ENCODE assay signal across 8 cellular contexts in the genomic region with DNA sequence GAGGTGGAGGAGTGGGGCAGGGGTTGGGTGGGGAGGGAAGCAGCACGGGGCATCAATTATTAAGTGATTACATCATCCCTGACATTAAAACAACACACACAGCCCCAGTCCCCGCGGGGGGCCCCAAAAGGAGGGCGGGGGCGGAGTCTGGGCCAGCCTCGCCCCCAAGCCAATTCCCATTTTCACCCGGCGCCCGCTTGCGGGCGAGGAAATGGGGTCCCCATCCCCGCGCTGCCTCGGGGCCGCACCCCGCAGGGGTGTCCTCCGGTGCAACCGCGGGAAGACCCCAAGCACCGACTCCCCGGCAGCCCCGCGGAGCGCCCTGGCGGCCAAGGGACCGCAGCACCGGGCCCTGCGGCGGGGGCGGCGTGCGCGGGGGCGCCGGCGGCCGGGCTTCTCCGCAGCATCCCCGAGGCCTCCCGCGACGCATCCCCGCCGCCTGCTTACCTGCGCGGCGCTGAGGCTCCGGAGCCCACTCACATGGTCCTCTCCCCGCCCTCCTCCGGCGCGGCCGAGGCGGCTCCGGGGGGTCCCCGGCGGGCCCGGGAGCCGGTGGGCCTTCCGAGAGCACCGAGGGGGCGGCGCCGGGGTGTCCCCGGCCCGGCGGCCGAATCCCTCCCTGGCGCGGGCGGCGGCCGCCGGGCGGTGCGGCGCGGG. TPM values are rescaled to one million over a fixed set of nuclear protein-coding genes. Genes with fewer than 3 reads are reported as not detected.
DNase-seq lines count a peak whose midpoint lies in the region; ATAC-seq and FAIRE-seq lines count a peak whose summit lies in the region.

No MANE protein-coding gene starts in this region.

- no peaks in the 10 kb centered on the region for H3K9me3 ChIP-seq in Karpas-422 (ENCODE audit: low read length)

- no peak overlapping the region for H2AFZ ChIP-seq in Karpas-422 (ENCODE audit: low read length)

- H3K9ac ChIP-seq in Karpas-422 (ENCODE audit: low read length): peak overlapping the region; percentile 92

- peaks cover 6% of the 10 kb centered on the region; the same call in 1 of the 2 replicates for H4K20me1 ChIP-seq in Karpas-422 (ENCODE audit: insufficient read depth, low read depth, low read length)

- DNase-seq in D341Med (ENCODE audit: low spot score): peak; percentile 80
- peak; percentile 76 for DNase-seq in Karpas-422
- peak; percentile 63 to 67 for DNase-seq in activated CD4-positive, alpha-beta T cell treated with anti-CD3 and anti-CD28 coated beads, Interleukin-2, amount 50 U/mL, for 48 hours
- DNase-seq in effector CD8-positive, alpha-beta T cell (lab: John Stamatoyannopoulos, UW): peak; percentile 55
- DNase-seq in midbrain (lab: John Stamatoyannopoulos, UW): peak; percentile 54
- peak; percentile 28 to 64 for DNase-seq in stimulated activated CD8-positive, alpha-beta memory T cell treated with anti-CD3 and anti-CD28 coated beads, Interleukin-4, amount 100 ng/mL, for 4 hours (ENCODE audit: low read depth in 2 of 2, low spot score in 1 of 2)
- no peak for DNase-seq in GM19239 (ENCODE audit: insufficient read length, low spot score)

- ATAC-seq in GM21723 (IDR thresholded peaks at IDR 0.05; ENCODE audit: unreplicated experiment): peak; percentile 21

- no peaks in the 10 kb centered on the region for H3K27me3 ChIP-seq in Karpas-422 (ENCODE audit: low read length)

- no peak for FAIRE-seq in GM19239 (lab: Jason Lieb, UNC)

- H3K36me3 ChIP-seq in Karpas-422 (ENCODE audit: insufficient read depth, low read length): no peaks in the 10 kb centered on the region

- peak overlapping the region; percentile 75 for H3K4me2 ChIP-seq in Karpas-422 (ENCODE audit: low read depth, low read length, poor library complexity, severe bottlenecking)

- H3K79me2 ChIP-seq in Karpas-422 (ENCODE audit: low read length): peaks cover 49% of the 10 kb centered on the region

- peak overlapping the region; percentile 97 for H3K4me3 ChIP-seq in Karpas-422 (ENCODE audit: low read length)

- peaks cover 52% of the 10 kb centered on the region for H3K4me1 ChIP-seq in Karpas-422 (ENCODE audit: low read length)

- no peaks in the 10 kb centered on the region for H3K9me2 ChIP-seq in Karpas-422 (replicated peaks; ENCODE audit: insufficient read depth, low read length)

- peak overlapping the region; percentile 50; the same call in 1 of the 2 replicates for H3K27ac ChIP-seq in Karpas-422 (ENCODE audit: low read length)

RNA-seq across cellular contexts. Expression of a gene that starts 0.6 kb away (rescaled TPM):
- total RNA-seq in Karpas-422 (2014; rRNA removed; shearing (Covaris generic); ENCODE audit: low replicate concordance): 249 and 311 TPM in 2 replicates
